Comparison of ENCODE assay signal across 8 cellular contexts in the genomic region with DNA sequence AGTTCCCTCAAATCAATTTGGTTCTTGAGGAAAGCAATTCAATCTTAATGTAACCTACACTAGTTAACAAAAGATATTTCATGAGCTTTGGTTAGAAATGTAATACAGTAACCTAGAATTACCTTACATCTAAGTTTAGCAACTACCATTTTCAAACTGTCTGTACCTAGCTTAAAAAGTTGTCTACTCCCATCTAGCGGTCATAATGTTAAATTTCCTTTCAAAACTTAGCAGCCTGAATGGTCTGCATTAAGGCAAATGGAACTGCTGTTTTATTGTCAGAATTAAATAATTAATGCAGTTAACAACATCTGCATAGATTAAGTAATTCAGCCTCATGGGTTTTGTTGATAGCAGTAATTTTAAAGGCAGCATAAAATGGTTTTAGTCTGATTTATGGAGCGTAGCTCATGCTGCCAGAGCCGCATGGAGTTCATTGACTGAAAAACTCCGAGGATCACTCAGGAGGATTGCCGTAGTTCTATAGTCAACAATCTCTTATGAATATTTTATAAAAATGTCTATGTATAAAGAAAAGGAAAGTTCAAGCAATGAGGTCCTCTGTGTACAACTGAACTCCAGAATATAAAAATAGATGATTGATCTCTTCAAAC.
DNase-seq lines count a peak whose midpoint lies in the region; ATAC-seq and TF ChIP-seq lines count a peak whose summit lies in the region.

No MANE protein-coding gene starts in this region.

- H3K27ac ChIP-seq in VCaP (no peak overlapping the region), iPS DF 6.9 (ENCODE audit: low read length) (no peak overlapping the region)

- WGBS in iPS DF 6.9 (ENCODE audit: insufficient coverage, insufficient read length), result no CpG with 5 or more reads among the region's 5 CpGs

- H3K27me3 Mint-ChIP-seq in effector memory CD8-positive, alpha-beta T cell, result no peaks in the 10 kb centered on the region

- H3K27ac Mint-ChIP-seq in effector memory CD8-positive, alpha-beta T cell, result no peak overlapping the region

- DNase-seq in AG09319 (ENCODE audit: extremely low read depth, low read depth) (no peak), NCI-H2081 (lab: John Stamatoyannopoulos, UW) (peak; percentile 78 to 88), iPS DF 6.9 (ENCODE audit: low read depth, low spot score) (peak; percentile 9)
- no peak for DNase-seq in effector CD8-positive, alpha-beta T cell (lab: John Stamatoyannopoulos, UW)
- DNase-seq in effector memory CD8-positive, alpha-beta T cell, result no peak

- no peaks in the 10 kb centered on the region for H3K27me3 ChIP-seq in iPS DF 6.9 (ENCODE audit: control insufficient read depth, insufficient read depth, low read length)

- ATAC-seq in GM18858 (IDR thresholded peaks at IDR 0.05; ENCODE audit: unreplicated experiment), result peak; percentile 88
- peak; percentile 77 for ATAC-seq in HG03045 (IDR thresholded peaks at IDR 0.05; ENCODE audit: unreplicated experiment)
- ATAC-seq in effector memory CD8-positive, alpha-beta T cell (replicated peaks), result no peak

- H3K36me3 Mint-ChIP-seq in effector memory CD8-positive, alpha-beta T cell (ENCODE audit: insufficient read depth), result no peaks in the 10 kb centered on the region

- H3K4me1 ChIP-seq in iPS DF 6.9 (ENCODE audit: control insufficient read depth, insufficient read depth, low read length), result no peaks in the 10 kb centered on the region

- no peaks in the 10 kb centered on the region for H3K4me1 Mint-ChIP-seq in effector memory CD8-positive, alpha-beta T cell (ENCODE audit: low read depth in 2 of 2)

- H3K36me3 ChIP-seq in iPS DF 6.9 (ENCODE audit: control insufficient read depth, insufficient read depth, low read length), result no peaks in the 10 kb centered on the region

- no peaks in the 10 kb centered on the region for H3K9me3 Mint-ChIP-seq in effector memory CD8-positive, alpha-beta T cell

- H3K4me3 ChIP-seq in iPS DF 6.9 (ENCODE audit: low read length), result no peak overlapping the region

- TF ChIP-seq CTCF in AG09319 (IDR thresholded peaks at IDR 0.05; ENCODE audit: low read depth, low read length) (peak; percentile 41), VCaP (conservative IDR thresholded peaks at IDR 0.05) (peak; percentile 75)

- H3K4me3 Mint-ChIP-seq in effector memory CD8-positive, alpha-beta T cell, result no peak overlapping the region

- H3K9me3 ChIP-seq in iPS DF 6.9 (ENCODE audit: control insufficient read depth, insufficient read depth, low read length), result no peaks in the 10 kb centered on the region

Comparison
In these comparisons a context has a peak if more than half of its experiments do, and no peak if none do; other contexts are left out.
1. DNase-seq: peak in NCI-H2081 (2 of 2) and iPS DF 6.9 (single experiment); none in AG09319 (single experiment), effector CD8-positive, alpha-beta T cell (single experiment) and effector memory CD8-positive, alpha-beta T cell (0 of 3).